In the genomic region with DNA sequence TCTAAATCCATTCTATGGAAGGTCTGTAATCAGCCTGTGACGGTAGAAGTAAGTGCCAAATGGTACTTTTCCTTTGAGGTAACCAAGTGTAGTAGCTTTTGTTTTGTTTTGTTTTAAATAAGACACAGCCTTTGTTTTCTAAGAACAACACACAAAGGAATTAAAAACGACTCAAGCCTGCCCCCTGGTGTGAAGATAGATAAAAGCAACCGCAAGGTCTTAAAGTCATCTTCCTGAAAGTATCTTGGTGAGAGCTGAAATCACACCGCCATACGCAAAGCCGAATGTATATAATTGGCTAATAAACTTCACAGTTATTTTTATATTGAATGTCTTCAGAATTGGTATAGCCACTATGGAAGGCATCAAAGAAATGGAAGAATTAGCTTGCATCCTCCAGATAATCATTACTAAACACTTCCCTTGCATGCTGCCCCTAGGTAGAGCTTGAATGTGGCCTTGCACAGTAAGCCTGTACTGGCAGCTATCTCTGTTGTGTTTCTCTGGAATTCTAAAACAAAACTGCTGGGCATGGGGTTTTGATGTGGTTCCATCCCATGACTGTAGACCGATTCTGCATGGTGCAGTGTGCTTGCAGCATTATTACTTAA, we compare ENCODE assay signal across 8 cellular contexts.
DNase-seq lines count a peak whose midpoint lies in the region; TF ChIP-seq lines count a peak whose summit lies in the region.

No MANE protein-coding gene starts in this region.

- peak; percentile 18 for DNase-seq in activated naive CD4-positive, alpha-beta T cell treated with Interleukin-2 at 50 U/mL for 16 hours
- no peak for DNase-seq in activated naive CD4-positive, alpha-beta T cell (lab: John Stamatoyannopoulos, UW)
- DNase-seq in HFF-Myc (ENCODE audit: extremely low read depth, low read depth) (peak; percentile 52), NCI-H187 treated with DMSO at 0.1 percent for 48 hours (lab: John Stamatoyannopoulos, UW) (peak; percentile 28), WERI-Rb-1 (peak; percentile 61), fibroblast of the aortic adventitia (ENCODE audit: low read depth) (peak; percentile 82), pons (ENCODE audit: low spot score) (peak; percentile 92), posterior vena cava (ENCODE audit: low spot score) (no peak)

- no peak overlapping the region for H3K27ac ChIP-seq in WERI-Rb-1

- H3K36me3 ChIP-seq in WERI-Rb-1: no peaks in the 10 kb centered on the region

- intact Hi-C loops in posterior vena cava (cut with DNase I): loop anchor here in 1 of 2 donors (5.0 to 10.0 kb wide), 2 partner anchors 203 to 305 kb away; no protein-coding TSS in a partner anchor

- peaks cover 2% of the 10 kb centered on the region for H3K9me3 ChIP-seq in WERI-Rb-1 (ENCODE audit: severe bottlenecking)

- TF ChIP-seq CTCF in HFF-Myc (IDR thresholded peaks at IDR 0.05; ENCODE audit: low read depth, low read length, missing control alignments) (peak; percentile 58), WERI-Rb-1 (IDR thresholded peaks at IDR 0.05; ENCODE audit: low read depth, low read length) (peak; percentile 35; the same call in 1 of the 2 replicates), fibroblast of the aortic adventitia (IDR thresholded peaks at IDR 0.05; ENCODE audit: insufficient read depth, low read length) (peak; percentile 59)

- H3K27me3 ChIP-seq in WERI-Rb-1 (ENCODE audit: insufficient read depth, low read depth, severe bottlenecking): no peaks in the 10 kb centered on the region

- H3K4me3 ChIP-seq in HFF-Myc (replicated peaks; ENCODE audit: low read depth, low read length) (no peak overlapping the region), WERI-Rb-1 (ENCODE audit: low read depth, low read length) (no peak overlapping the region), fibroblast of the aortic adventitia (ENCODE audit: low read depth, low read length) (no peak overlapping the region)

Comparison
In these comparisons a context has a peak if more than half of its experiments do, and no peak if none do; other contexts are left out.
1. DNase-seq: peak in activated naive CD4-positive, alpha-beta T cell treated with Interleukin-2 at 50 U/mL for 16 hours (single experiment), HFF-Myc (single experiment), NCI-H187 treated with DMSO at 0.1 percent for 48 hours (single experiment), WERI-Rb-1 (single experiment), fibroblast of the aortic adventitia (single experiment) and pons (single experiment); none in activated naive CD4-positive, alpha-beta T cell (0 of 4) and posterior vena cava (single experiment).
2. Peak in every context shown above with its lines, with median percentiles within 50 percentile points of each other: CTCF ChIP-seq.